Comparison of ENCODE assay signal across 20 cellular contexts in the genomic region with DNA sequence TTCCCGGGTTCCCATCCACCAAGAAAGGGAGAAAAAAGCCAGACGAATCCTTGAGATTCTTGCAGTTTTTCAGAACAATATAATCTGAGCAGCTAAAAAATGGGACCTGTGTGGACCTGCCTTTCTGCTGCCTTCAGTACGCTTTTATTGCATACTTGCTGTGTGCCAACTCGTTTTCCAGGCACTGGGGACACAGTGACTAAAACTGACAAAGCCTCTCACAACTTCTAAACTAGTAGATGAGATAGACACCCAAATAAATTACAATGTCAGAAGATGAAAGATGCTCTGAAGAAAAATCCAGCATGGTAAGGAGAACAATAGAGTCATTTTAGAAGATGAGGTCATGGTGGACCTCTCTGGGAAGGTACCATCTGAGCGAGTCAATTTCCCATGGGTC.
DNase-seq lines count a peak whose midpoint lies in the region; ATAC-seq, FAIRE-seq and TF ChIP-seq lines count a peak whose summit lies in the region.
"Had no signal": no experiment of that assay in that cellular context is flagged by ENCODE, and none has a peak within 500 bp of the region (broad histone marks: within the 10 kb centered on the region; RNA-seq: fewer than 3 reads in every experiment).

No MANE protein-coding gene starts in this region.

- H3K14ac ChIP-seq in H9 (ENCODE audit: insufficient read depth, low read length) = no peak overlapping the region

- H2BK120ac ChIP-seq in H9 (ENCODE audit: low read depth, low read length, poor library complexity, severe bottlenecking) = no peak overlapping the region

- ATAC-seq in foreskin keratinocyte (peak; percentile 66), GM21367 (IDR thresholded peaks at IDR 0.05; ENCODE audit: unreplicated experiment) (no peak)
- peak; percentile 44 for ATAC-seq in stimulated activated effector memory CD8-positive, alpha-beta T cell treated with anti-CD3 and anti-CD28 coated beads, Interleukin-12 subunit alpha, Interleukin-12 subunit beta, amount 100 ng/mL, for 72 hours
- ATAC-seq in activated CD8-positive, alpha-beta T cell treated with anti-CD3 and anti-CD28 coated beads, Interleukin-2, amount 10 ng/mL, durations not matched to agents 7 days and 5 days = no peak
- ATAC-seq: GM12878, HCT116 had no signal

- no peak overlapping the region for H3K9ac ChIP-seq in H9 (ENCODE audit: extremely low read depth, insufficient read length, low read length)

- CTCF ChIA-PET in HEK293T (lab: Yijun Ruan, JAX) = interaction anchor here (0.6 kb wide), 1 partner anchor 106 kb away, joined by 3 read pairs; no protein-coding TSS in a partner anchor
- CTCF ChIA-PET in activated CD8-positive, alpha-beta T cell treated with anti-CD3 and anti-CD28 coated beads, Interleukin-2, amount 10 ng/mL, durations not matched to agents 7 days and 5 days (lab: Charles Lee) = no interaction called here

- no peak overlapping the region for H3K4me3 ChIP-seq in bronchial epithelial cell (ENCODE audit: low read depth, low read length)
- H3K4me3 ChIP-seq: GM12878 had no signal

- H3K4me1 Mint-ChIP-seq in H9 (peaks cover 19% of the 10 kb centered on the region in 2 experiments), chondrocyte (ENCODE audit: low read depth) (peaks cover 2% of the 10 kb centered on the region)
- no peaks in the 10 kb centered on the region for H3K4me1 Mint-ChIP-seq in stimulated activated effector memory CD8-positive, alpha-beta T cell treated with anti-CD3 and anti-CD28 coated beads, Interleukin-12 subunit alpha, Interleukin-12 subunit beta, amount 100 ng/mL, for 72 hours
- H3K4me1 Mint-ChIP-seq in activated CD8-positive, alpha-beta T cell treated with anti-CD3 and anti-CD28 coated beads, Interleukin-2, amount 10 ng/mL, durations not matched to agents 7 days and 5 days (ENCODE audit: low read depth) = no peaks in the 10 kb centered on the region
- H3K4me1 Mint-ChIP-seq: CD4-positive, alpha-beta memory T cell had no signal

- POLR2A ChIA-PET in HEK293T (lab: Yijun Ruan, JAX) = no interaction called here
- POLR2A ChIA-PET in activated CD8-positive, alpha-beta T cell treated with anti-CD3 and anti-CD28 coated beads, Interleukin-2, amount 10 ng/mL, durations not matched to agents 7 days and 5 days (lab: Charles Lee) = no interaction called here

- FAIRE-seq in bronchial epithelial cell (lab: Jason Lieb, UNC) = no peak
- FAIRE-seq: G401.6, GM12878, GM19239, H1 had no signal

- H3K4me1 ChIP-seq in H9 (ENCODE audit: insufficient read depth, low read length) (no peaks in the 10 kb centered on the region; the same call in 1 of the 2 replicates), foreskin keratinocyte (peaks cover 15% of the 10 kb centered on the region)
- H3K4me1 ChIP-seq: Caco-2 had no signal

- no peak overlapping the region for H3K4ac ChIP-seq in H9 (ENCODE audit: low read depth, low read length)

- H2AK5ac ChIP-seq in H9 (ENCODE audit: insufficient read length, low read length) = no peak overlapping the region

- H3K27ac ChIP-seq in H9 (ENCODE audit: insufficient read length, low read depth, low read length) (no peak overlapping the region), foreskin keratinocyte (no peak overlapping the region)

- no peak overlapping the region for H3K4me2 ChIP-seq in H9 (ENCODE audit: insufficient read depth, insufficient read length, low read length)

- H3T11ph ChIP-seq in H9 (ENCODE audit: low read length) = no peak overlapping the region

- no peak overlapping the region for H4K5ac ChIP-seq in H9 (ENCODE audit: insufficient read length, low read depth, low read length)

- H3K36me3 Mint-ChIP-seq in H9 (ENCODE audit: insufficient read depth in 1 of 3, low read depth in 3 of 3) (peaks cover 5 to 22% (median 14%) of the 10 kb centered on the region in 3 experiments; a peak in 5 of 7 replicates), chondrocyte (ENCODE audit: low read depth) (peaks cover 17% of the 10 kb centered on the region)
- H3K36me3 Mint-ChIP-seq in stimulated activated effector memory CD8-positive, alpha-beta T cell treated with anti-CD3 and anti-CD28 coated beads, Interleukin-12 subunit alpha, Interleukin-12 subunit beta, amount 100 ng/mL, for 72 hours = no peaks in the 10 kb centered on the region
- no peaks in the 10 kb centered on the region for H3K36me3 Mint-ChIP-seq in activated CD8-positive, alpha-beta T cell treated with anti-CD3 and anti-CD28 coated beads, Interleukin-2, amount 10 ng/mL, durations not matched to agents 7 days and 5 days (ENCODE audit: low read depth)
- H3K36me3 Mint-ChIP-seq: CD4-positive, alpha-beta memory T cell had no signal

- no peaks in the 10 kb centered on the region for H3K27me3 ChIP-seq in H9 (ENCODE audit: insufficient read depth, low read length)
- H3K27me3 ChIP-seq in bronchial epithelial cell (ENCODE audit: control insufficient read depth, insufficient read depth, low read length) = no peaks in the 10 kb centered on the region
- no peaks in the 10 kb centered on the region for H3K27me3 ChIP-seq in foreskin keratinocyte

- H2BK20ac ChIP-seq in H9 (ENCODE audit: low read depth, low read length, poor library complexity, severe bottlenecking) = peak overlapping the region; percentile 90

- DNase-seq in H9 (no peak), bronchial epithelial cell (ENCODE audit: low read depth) (peak; percentile 52), foreskin keratinocyte (peak; percentile 50 to 68), chondrocyte (ENCODE audit: low spot score) (no peak), HEK293T (ENCODE audit: extremely low spot score) (no peak)
- no peak for DNase-seq in stimulated activated effector memory CD8-positive, alpha-beta T cell treated with anti-CD3 and anti-CD28 coated beads, Interleukin-12 subunit alpha, Interleukin-12 subunit beta, amount 100 ng/mL, for 72 hours (ENCODE audit: low spot score in 2 of 2)
- no peak for DNase-seq in activated CD8-positive, alpha-beta T cell treated with anti-CD3 and anti-CD28 coated beads, Interleukin-2, amount 10 ng/mL, durations not matched to agents 7 days and 5 days
- DNase-seq: C1 segment of cervical spinal cord; Caco-2; CD4-positive, alpha-beta memory T cell; DMS153; DND-41; H7; HFFc6 had no signal

- no peak overlapping the region; the same call in 1 of the 2 replicates for H2BK15ac ChIP-seq in H9 (ENCODE audit: low read depth, low read length)

- no peaks in the 10 kb centered on the region for H3K36me3 ChIP-seq in bronchial epithelial cell (ENCODE audit: control insufficient read depth, insufficient read depth, low read length)

- no peaks in the 10 kb centered on the region for H3K79me1 ChIP-seq in H9 (ENCODE audit: insufficient read depth, low read depth, low read length, poor library complexity, severe bottlenecking)

- H2AFZ ChIP-seq in H9 (ENCODE audit: low read length) = no peak overlapping the region

- WGBS in H9 (ENCODE audit: extremely low coverage, insufficient read length, low lambda C conversion rate) = no CpG with 5 or more reads among the region's 5 CpGs

- H2BK5ac ChIP-seq in H9 (ENCODE audit: insufficient read length, low read length) = no peak overlapping the region

- no peak for TF ChIP-seq CTCF in H9 (conservative IDR thresholded peaks at IDR 0.05)
- TF ChIP-seq CTCF in bronchial epithelial cell (IDR thresholded peaks at IDR 0.05; ENCODE audit: insufficient read depth, low read length, severe bottlenecking) = no peak
- no peak for TF ChIP-seq CTCF in foreskin keratinocyte (conservative IDR thresholded peaks at IDR 0.05)
- no peak for TF ChIP-seq CTCF in chondrocyte (IDR thresholded peaks at IDR 0.05)

- no peak overlapping the region for H3K23ac ChIP-seq in H9 (ENCODE audit: insufficient read length, low read depth, low read length)

- H3K4me3 Mint-ChIP-seq in H9 (no peak overlapping the region), chondrocyte (ENCODE audit: unreplicated experiment) (no peak overlapping the region)
- H3K4me3 Mint-ChIP-seq in stimulated activated effector memory CD8-positive, alpha-beta T cell treated with anti-CD3 and anti-CD28 coated beads, Interleukin-12 subunit alpha, Interleukin-12 subunit beta, amount 100 ng/mL, for 72 hours = no peak overlapping the region
- no peak overlapping the region for H3K4me3 Mint-ChIP-seq in activated CD8-positive, alpha-beta T cell treated with anti-CD3 and anti-CD28 coated beads, Interleukin-2, amount 10 ng/mL, durations not matched to agents 7 days and 5 days
- H3K4me3 Mint-ChIP-seq: CD4-positive, alpha-beta memory T cell; HFFc6 had no signal

- H3K56ac ChIP-seq in H9 (ENCODE audit: insufficient read length, low read depth, low read length) = no peak overlapping the region

- no peaks in the 10 kb centered on the region for H3K79me2 ChIP-seq in H9 (ENCODE audit: insufficient read depth, low read length)

- H3K23me2 ChIP-seq in H9 (ENCODE audit: insufficient read length, low read depth, low read length, poor library complexity, severe bottlenecking) = no peaks in the 10 kb centered on the region

- H3K9me3 Mint-ChIP-seq in H9 = no peaks in the 10 kb centered on the region
- H3K9me3 Mint-ChIP-seq in stimulated activated effector memory CD8-positive, alpha-beta T cell treated with anti-CD3 and anti-CD28 coated beads, Interleukin-12 subunit alpha, Interleukin-12 subunit beta, amount 100 ng/mL, for 72 hours = no peaks in the 10 kb centered on the region
- H3K9me3 Mint-ChIP-seq in chondrocyte (ENCODE audit: low read depth) = no peaks in the 10 kb centered on the region
- H3K9me3 Mint-ChIP-seq in activated CD8-positive, alpha-beta T cell treated with anti-CD3 and anti-CD28 coated beads, Interleukin-2, amount 10 ng/mL, durations not matched to agents 7 days and 5 days (ENCODE audit: insufficient read depth) = no peaks in the 10 kb centered on the region
- H3K9me3 Mint-ChIP-seq: CD4-positive, alpha-beta memory T cell; HFFc6 had no signal

- no peak overlapping the region for H3K27ac Mint-ChIP-seq in H9
- no peak overlapping the region for H3K27ac Mint-ChIP-seq in stimulated activated effector memory CD8-positive, alpha-beta T cell treated with anti-CD3 and anti-CD28 coated beads, Interleukin-12 subunit alpha, Interleukin-12 subunit beta, amount 100 ng/mL, for 72 hours
- H3K27ac Mint-ChIP-seq in chondrocyte (ENCODE audit: unreplicated experiment) = no peak overlapping the region
- no peak overlapping the region for H3K27ac Mint-ChIP-seq in activated CD8-positive, alpha-beta T cell treated with anti-CD3 and anti-CD28 coated beads, Interleukin-2, amount 10 ng/mL, durations not matched to agents 7 days and 5 days
- H3K27ac Mint-ChIP-seq: CD4-positive, alpha-beta memory T cell; HFFc6 had no signal

- no peaks in the 10 kb centered on the region for H3K9me3 ChIP-seq in H9 (ENCODE audit: control insufficient read depth, low read depth, low read length)
- H3K9me3 ChIP-seq: Caco-2 had no signal

- H3K18ac ChIP-seq in H9 (ENCODE audit: insufficient read length, low read depth, low read length) = no peak overlapping the region

- no peak overlapping the region for H4K8ac ChIP-seq in H9 (replicated peaks; ENCODE audit: insufficient read length, low read depth, low read length)

- no peaks in the 10 kb centered on the region for H4K20me1 ChIP-seq in H9 (ENCODE audit: control insufficient read depth, insufficient read depth, insufficient read length)

- no peak overlapping the region for H2BK12ac ChIP-seq in H9 (ENCODE audit: insufficient read length, low read depth, low read length)

- no peaks in the 10 kb centered on the region for H3K27me3 Mint-ChIP-seq in H9 (ENCODE audit: low read depth)
- no peaks in the 10 kb centered on the region for H3K27me3 Mint-ChIP-seq in chondrocyte (ENCODE audit: low read depth)
- peaks cover 14% of the 10 kb centered on the region for H3K27me3 Mint-ChIP-seq in activated CD8-positive, alpha-beta T cell treated with anti-CD3 and anti-CD28 coated beads, Interleukin-2, amount 10 ng/mL, durations not matched to agents 7 days and 5 days (ENCODE audit: low read depth)

- no peak overlapping the region for H4K91ac ChIP-seq in H9 (ENCODE audit: insufficient read length, low read depth, low read length)

Comparison
In these comparisons a context has a peak if more than half of its experiments do, and no peak if none do; other contexts are left out.
1. DNase-seq: peak in bronchial epithelial cell (single experiment) and foreskin keratinocyte (2 of 2); none in H9 (single experiment), stimulated activated effector memory CD8-positive, alpha-beta T cell treated with anti-CD3 and anti-CD28 coated beads, Interleukin-12 subunit alpha, Interleukin-12 subunit beta, amount 100 ng/mL, for 72 hours (0 of 2), chondrocyte (single experiment), HEK293T (single experiment) and activated CD8-positive, alpha-beta T cell treated with anti-CD3 and anti-CD28 coated beads, Interleukin-2, amount 10 ng/mL, durations not matched to agents 7 days and 5 days (single experiment).
2. ATAC-seq: peak in foreskin keratinocyte (single experiment) and stimulated activated effector memory CD8-positive, alpha-beta T cell treated with anti-CD3 and anti-CD28 coated beads, Interleukin-12 subunit alpha, Interleukin-12 subunit beta, amount 100 ng/mL, for 72 hours (single experiment); none in GM21367 (single experiment) and activated CD8-positive, alpha-beta T cell treated with anti-CD3 and anti-CD28 coated beads, Interleukin-2, amount 10 ng/mL, durations not matched to agents 7 days and 5 days (single experiment).